In the genomic region with DNA sequence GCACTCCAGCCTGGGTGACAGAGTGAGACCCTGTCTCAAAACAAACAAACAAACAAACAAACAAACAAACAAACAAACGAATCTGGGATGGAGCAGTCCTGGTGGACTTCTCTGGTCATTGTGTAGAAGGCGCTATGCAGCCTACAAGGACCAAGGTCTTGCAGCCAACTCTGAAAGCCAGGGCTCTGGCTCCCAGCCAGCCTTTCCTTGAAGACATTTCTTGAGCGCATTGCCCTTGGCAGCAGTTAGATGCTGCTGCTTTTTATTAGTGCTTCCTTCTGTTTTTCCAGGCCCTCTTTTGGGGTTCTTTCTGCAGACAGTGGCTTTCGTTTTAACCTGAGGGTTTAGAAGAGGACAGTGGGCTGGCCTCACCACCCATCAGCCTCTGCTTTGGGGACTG, we compare ENCODE assay signal across 20 cellular contexts. TPM values are rescaled to one million over a fixed set of nuclear protein-coding genes. Genes with fewer than 3 reads are reported as not detected.
DNase-seq lines count a peak whose midpoint lies in the region; ATAC-seq, FAIRE-seq and TF ChIP-seq lines count a peak whose summit lies in the region.
"Had no signal": no experiment of that assay in that cellular context is flagged by ENCODE, and none has a peak within 500 bp of the region (broad histone marks: within the 10 kb centered on the region; RNA-seq: fewer than 3 reads in every experiment).

No MANE protein-coding gene starts in this region.

- H3K4me3 Mint-ChIP-seq in MCF 10A (ENCODE audit: unreplicated experiment) = no peak overlapping the region

- H2AFZ ChIP-seq in mammary epithelial cell (ENCODE audit: low read depth, low read length) = no peak overlapping the region
- H2AFZ ChIP-seq: GM23248 had no signal

- POLR2A ChIA-PET in MCF 10A (lab: Yijun Ruan, JAX) = no interaction called here

- no peak for TF ChIP-seq CTCF in MCF 10A (IDR thresholded peaks at IDR 0.05; ENCODE audit: unreplicated experiment)
- TF ChIP-seq CTCF in mammary epithelial cell (conservative IDR thresholded peaks at IDR 0.05 in 1 of 2, IDR thresholded peaks at IDR 0.05 in 1 of 2; ENCODE audit: extremely low read depth in 1 of 2, insufficient read depth in 1 of 2, low read depth in 1 of 2, low read length in 2 of 2) = no peak
- no peak for TF ChIP-seq CTCF in thyroid gland (IDR thresholded peaks at IDR 0.05)

- peaks cover 13% of the 10 kb centered on the region for H3K4me1 Mint-ChIP-seq in MCF 10A (ENCODE audit: insufficient read depth, unreplicated experiment)

- H3K27ac Mint-ChIP-seq in MCF 10A (ENCODE audit: low read depth, unreplicated experiment) = no peak overlapping the region

- no peak overlapping the region for H3K9ac ChIP-seq in mammary epithelial cell (ENCODE audit: insufficient read depth, low read length)
- H3K9ac ChIP-seq: GM23248 had no signal

- WGBS in mammary epithelial cell (ENCODE audit: low coverage, missing lambda C conversion rate) = no CpG with 5 or more reads among the region's 4 CpGs
- 19 to 23% methylated on average over 4 of the region's 4 CpGs for WGBS in thyroid gland, 2 donors

- no peak overlapping the region for H3K4me2 ChIP-seq in mammary epithelial cell (ENCODE audit: insufficient read depth, low read depth, low read length)

- CTCF ChIA-PET in MCF 10A (lab: Yijun Ruan, JAX) = interaction anchor here (2.4 kb wide), 1 partner anchor 22 kb away, joined by 14 read pairs; the partner anchor contains the start of gene CCDC177
- CTCF ChIA-PET in mammary epithelial cell (lab: Charles Lee; ENCODE audit: low non-redundant PET) = no interaction called here

- no TSS peak for BruUV-seq in MCF 10A (replicated peaks; lab: Mats Ljungman, UMichigan)
- BruUV-seq in mammary epithelial cell (replicated peaks; lab: Mats Ljungman, UMichigan) = no TSS peak

- H3K27me3 ChIP-seq in mammary epithelial cell (ENCODE audit: insufficient read depth, low read length) (no peaks in the 10 kb centered on the region), thyroid gland (no peaks in the 10 kb centered on the region)
- H3K27me3 ChIP-seq: SJCRH30 had no signal

- H3K9me3 ChIP-seq in mammary epithelial cell (replicated peaks; ENCODE audit: insufficient read depth, low read length) (no peaks in the 10 kb centered on the region), thyroid gland (no peaks in the 10 kb centered on the region)
- H3K9me3 ChIP-seq: SJCRH30 had no signal

- DNase-seq in MCF 10A (ENCODE audit: unreplicated experiment) (peak; percentile 14), mammary epithelial cell (no peak), RPMI8226 (peak; percentile 12), fibroblast of peridontal ligament (ENCODE audit: extremely low read depth) (peak; percentile 41), thyroid gland (peak; percentile 82 to 86), NCI-H187 (lab: John Stamatoyannopoulos, UW) (no peak), HTR-8/SVneo (ENCODE audit: insufficient read length, low spot score) (no peak)
- DNase-seq: COR-L47, GM23248, HCEC 1CT, KBM-7, NCI-H1436, NCI-H2029 treated with DMSO at 0.1 percent for 48 hours, NCI-H345, NCI-H748 treated with DMSO at 0.1 percent for 48 hours, PC-3, SJCRH30, SW 1271 had no signal

- no peaks in the 10 kb centered on the region for H3K36me3 ChIP-seq in mammary epithelial cell (ENCODE audit: insufficient read depth, low read length)
- H3K36me3 ChIP-seq in thyroid gland = no peaks in the 10 kb centered on the region
- H3K36me3 ChIP-seq: SJCRH30 had no signal

- in situ Hi-C loops in mammary epithelial cell (cut with MboI; ENCODE audit: low sequenced_read_pairs in 2 of 2) = no loop called here

- peaks cover 9% of the 10 kb centered on the region for H3K9me3 Mint-ChIP-seq in MCF 10A (ENCODE audit: unreplicated experiment)

- H4K20me1 ChIP-seq in mammary epithelial cell (ENCODE audit: insufficient read depth, low read length) = no peaks in the 10 kb centered on the region

- TF ChIP-seq POLR2A in thyroid gland (IDR thresholded peaks at IDR 0.05) = no peak

- no peaks in the 10 kb centered on the region for H3K79me2 ChIP-seq in mammary epithelial cell (ENCODE audit: insufficient read depth, low read length)

- no peak for FAIRE-seq in HTR-8/SVneo (lab: Jason Lieb, UNC)

- dilution Hi-C loops in mammary epithelial cell (cut with HindIII; ENCODE audit: low sequenced_read_pairs) = no loop called here

- H3K4me3 ChIP-seq in mammary epithelial cell (replicated peaks in 1 of 3; ENCODE audit: insufficient read depth in 1 of 3, low read depth in 2 of 3, low read length in 3 of 3) (no peak overlapping the region), thyroid gland (replicated peaks in 1 of 3) (no peak overlapping the region)
- H3K4me3 ChIP-seq: GM23248, SJCRH30 had no signal

- H3K27ac ChIP-seq in mammary epithelial cell (ENCODE audit: insufficient read depth, low read depth, low read length) (no peak overlapping the region), thyroid gland (no peak overlapping the region)
- H3K27ac ChIP-seq: C4-2B, GM23248, SJCRH30 had no signal

- no peaks in the 10 kb centered on the region for H3K36me3 Mint-ChIP-seq in MCF 10A (ENCODE audit: insufficient read depth, unreplicated experiment)

- H3K4me1 ChIP-seq in mammary epithelial cell (ENCODE audit: insufficient read depth, low read length) (peaks cover 2% of the 10 kb centered on the region), thyroid gland (no peaks in the 10 kb centered on the region)
- H3K4me1 ChIP-seq: SJCRH30 had no signal

- peaks cover 14% of the 10 kb centered on the region for H3K27me3 Mint-ChIP-seq in MCF 10A (ENCODE audit: insufficient read depth, unreplicated experiment)

- intact Hi-C loops in MCF 10A (cut with micrococcal nuclease) (no loop called here), mammary epithelial cell (cut with micrococcal nuclease) (no loop called here), thyroid gland (cut with DNase I) (no loop called here)

- ATAC-seq in GM21528 (IDR thresholded peaks at IDR 0.05; ENCODE audit: low FRiP score, unreplicated experiment) = no peak
- ATAC-seq: PC-3 had no signal

RNA-seq across cellular contexts. Expression of gene CCDC177, which starts 20.2 kb away (rescaled TPM):
- total RNA-seq in MCF 10A (2022) (not detected in 2 replicates), mammary epithelial cell (not detected), thyroid gland (not detected)
- not detected for polyA plus RNA-seq in mammary epithelial cell
- polyA minus RNA-seq in mammary epithelial cell = not detected
- total RNA-seq: GM23248, PC-3 had no signal
- polyA plus RNA-seq: GM23248 had no signal

RNA-seq across cellular contexts. Expression of gene SUSD6, which starts 56.9 kb away (rescaled TPM):
- 27.7 and 32.1 TPM in 2 replicates for total RNA-seq in MCF 10A (2022)
- total RNA-seq in mammary epithelial cell = 10 to 100 TPM; 34.8 to 45.6 TPM
- polyA plus RNA-seq in mammary epithelial cell = 17.1 TPM
- 41.4 TPM for polyA minus RNA-seq in mammary epithelial cell
- 10 to 100 TPM; 37.5 to 70.4 (median 44.5) TPM for total RNA-seq in thyroid gland

Comparison
In these comparisons a context has a peak if more than half of its experiments do, and no peak if none do; other contexts are left out.
1. DNase-seq: peak in MCF 10A (single experiment), RPMI8226 (single experiment), fibroblast of peridontal ligament (single experiment) and thyroid gland (2 of 2); none in mammary epithelial cell (single experiment), NCI-H187 (0 of 2) and HTR-8/SVneo (single experiment).